In the genomic region with DNA sequence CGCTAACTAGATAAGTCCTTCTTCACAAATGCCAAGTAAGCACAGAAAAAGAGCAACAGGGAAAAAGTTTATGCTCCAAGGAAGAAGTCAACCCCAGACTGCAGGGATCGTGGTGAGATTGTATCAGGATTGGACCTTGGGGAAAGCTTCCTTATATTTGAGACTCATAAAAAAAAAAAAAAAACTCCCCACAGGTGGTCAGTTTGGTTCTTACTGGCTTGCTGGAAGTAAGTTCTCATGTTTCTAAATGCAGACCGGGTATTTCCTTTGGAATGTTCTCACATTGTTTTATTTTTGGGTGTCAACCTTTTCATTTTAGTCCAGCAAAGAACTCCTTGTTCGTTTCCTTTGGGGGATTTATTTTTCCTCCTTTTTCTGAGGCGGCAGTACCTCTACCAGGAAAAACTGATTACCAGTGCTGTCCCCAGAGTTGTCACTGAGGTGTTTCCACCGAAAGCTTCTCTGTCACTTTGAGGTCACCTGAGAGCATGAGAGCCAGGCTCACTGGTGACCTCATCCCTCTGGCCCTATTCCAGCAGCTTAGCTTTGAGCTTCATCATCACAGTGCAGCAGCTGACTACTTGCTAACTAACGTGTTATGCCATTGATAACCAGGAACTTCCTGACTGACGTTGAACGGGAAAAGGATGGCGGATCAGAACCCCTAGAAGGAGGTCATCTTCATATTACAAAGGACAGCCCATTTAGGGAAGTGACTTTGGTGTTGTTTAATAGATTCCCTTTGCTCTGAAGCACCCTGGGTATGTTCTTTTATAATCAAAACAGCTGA, we compare ENCODE assay signal across 8 cellular contexts. TPM values are rescaled to one million over a fixed set of nuclear protein-coding genes. Genes with fewer than 3 reads are reported as not detected.
DNase-seq lines count a peak whose midpoint lies in the region; ATAC-seq and TF ChIP-seq lines count a peak whose summit lies in the region.

No MANE protein-coding gene starts in this region.

- TF ChIP-seq CTCF in AG10803 (conservative IDR thresholded peaks at IDR 0.05; ENCODE audit: low read length) (no peak), GM13976 (IDR thresholded peaks at IDR 0.05; ENCODE audit: borderline replicate concordance, control extremely low read depth, extremely low read depth, insufficient read depth, missing control alignments) (no peak), natural killer cell (IDR thresholded peaks at IDR 0.05) (no peak)

- ATAC-seq in natural killer cell: no peak

- intact Hi-C loops in activated T-helper 2 cell treated with anti-CD3 and anti-CD28 coated beads, Interferon-gamma antibody, Interleukin-2, Interleukin-4, amounts not matched to agents 10 μg/mL and 5 μg/mL and 100 μg/mL, durations not matched to agents 14 hours and 24 hours and 36 hours (cut with micrococcal nuclease): no loop called here
- intact Hi-C loops in natural killer cell (cut with micrococcal nuclease): no loop called here

- no peak overlapping the region for H3K4me3 Mint-ChIP-seq in activated T-helper 2 cell treated with anti-CD3 and anti-CD28 coated beads, Interferon-gamma antibody, Interleukin-2, Interleukin-4, amounts not matched to agents 10 μg/mL and 5 μg/mL and 100 μg/mL, durations not matched to agents 14 hours and 24 hours and 36 hours (ENCODE audit: low read depth)
- H3K4me3 Mint-ChIP-seq in natural killer cell: no peak overlapping the region

- H3K27ac Mint-ChIP-seq in activated T-helper 2 cell treated with anti-CD3 and anti-CD28 coated beads, Interferon-gamma antibody, Interleukin-2, Interleukin-4, amounts not matched to agents 10 μg/mL and 5 μg/mL and 100 μg/mL, durations not matched to agents 14 hours and 24 hours and 36 hours: no peak overlapping the region
- no peak overlapping the region for H3K27ac Mint-ChIP-seq in natural killer cell

- peaks cover 7% of the 10 kb centered on the region for H3K27me3 Mint-ChIP-seq in activated T-helper 2 cell treated with anti-CD3 and anti-CD28 coated beads, Interferon-gamma antibody, Interleukin-2, Interleukin-4, amounts not matched to agents 10 μg/mL and 5 μg/mL and 100 μg/mL, durations not matched to agents 14 hours and 24 hours and 36 hours (ENCODE audit: low read depth)
- peaks cover 0 to 2% of the 10 kb centered on the region in 2 donors for H3K27me3 Mint-ChIP-seq in natural killer cell (ENCODE audit: low read depth in 2 of 2)

- DNase-seq in AG10803 (ENCODE audit: low read depth): peak; percentile 74
- peak; percentile 82 for DNase-seq in HCEC 1CT
- DNase-seq in NCI-H345 treated with DMSO at 0.1 percent for 48 hours (lab: John Stamatoyannopoulos, UW; ENCODE audit: unreplicated experiment): peak; percentile 18
- DNase-seq in dermis microvascular lymphatic vessel endothelial cell (ENCODE audit: low read depth in 2 of 2): peak; percentile 95 to 99
- DNase-seq in myocyte (ENCODE audit: low read depth): peak; percentile 92
- no peak for DNase-seq in activated T-helper 2 cell treated with anti-CD3 and anti-CD28 coated beads, Interferon-gamma antibody, Interleukin-2, Interleukin-4, amounts not matched to agents 10 μg/mL and 5 μg/mL and 100 μg/mL, durations not matched to agents 14 hours and 24 hours and 36 hours (ENCODE audit: low spot score)
- no peak for DNase-seq in GM13976 (ENCODE audit: low spot score)
- no peak for DNase-seq in natural killer cell

- no peak overlapping the region for H3K4me3 ChIP-seq in AG10803 (ENCODE audit: low read length)

- H3K36me3 Mint-ChIP-seq in activated T-helper 2 cell treated with anti-CD3 and anti-CD28 coated beads, Interferon-gamma antibody, Interleukin-2, Interleukin-4, amounts not matched to agents 10 μg/mL and 5 μg/mL and 100 μg/mL, durations not matched to agents 14 hours and 24 hours and 36 hours (ENCODE audit: low read depth): no peaks in the 10 kb centered on the region
- H3K36me3 Mint-ChIP-seq in natural killer cell: no peaks in the 10 kb centered on the region

- no peaks in the 10 kb centered on the region for H3K4me1 Mint-ChIP-seq in activated T-helper 2 cell treated with anti-CD3 and anti-CD28 coated beads, Interferon-gamma antibody, Interleukin-2, Interleukin-4, amounts not matched to agents 10 μg/mL and 5 μg/mL and 100 μg/mL, durations not matched to agents 14 hours and 24 hours and 36 hours (ENCODE audit: low read depth)
- no peaks in the 10 kb centered on the region for H3K4me1 Mint-ChIP-seq in natural killer cell

- in situ Hi-C loops in GM13976 (cut with MboI; ENCODE audit: low sequenced_read_pairs, unreplicated experiment): no loop called here

- H3K9me3 Mint-ChIP-seq in activated T-helper 2 cell treated with anti-CD3 and anti-CD28 coated beads, Interferon-gamma antibody, Interleukin-2, Interleukin-4, amounts not matched to agents 10 μg/mL and 5 μg/mL and 100 μg/mL, durations not matched to agents 14 hours and 24 hours and 36 hours: no peaks in the 10 kb centered on the region
- no peaks in the 10 kb centered on the region for H3K9me3 Mint-ChIP-seq in natural killer cell

RNA-seq across cellular contexts. Expression of a gene that starts 16.8 kb away (rescaled TPM):
- total RNA-seq in dermis microvascular lymphatic vessel endothelial cell (18.2 and 34.0 TPM in 2 replicates), myocyte (3.9 and 7.2 TPM in 2 replicates), natural killer cell (not detected)
- polyA plus RNA-seq in myocyte (2012): 6.7 TPM
- total RNA-seq in activated T-helper 2 cell treated with anti-CD3 and anti-CD28 coated beads, Interferon-gamma antibody, Interleukin-2, Interleukin-4, amounts not matched to agents 10 μg/mL and 5 μg/mL and 100 μg/mL, durations not matched to agents 14 hours and 24 hours and 36 hours: not detected in 2 replicates

Comparison
In these comparisons a context has a peak if more than half of its experiments do, and no peak if none do; other contexts are left out.
1. DNase-seq: peak in AG10803 (single experiment), HCEC 1CT (single experiment), NCI-H345 treated with DMSO at 0.1 percent for 48 hours (single experiment), dermis microvascular lymphatic vessel endothelial cell (2 of 2) and myocyte (single experiment); none in activated T-helper 2 cell treated with anti-CD3 and anti-CD28 coated beads, Interferon-gamma antibody, Interleukin-2, Interleukin-4, amounts not matched to agents 10 μg/mL and 5 μg/mL and 100 μg/mL, durations not matched to agents 14 hours and 24 hours and 36 hours (single experiment), GM13976 (single experiment) and natural killer cell (single experiment).